ENCODE assay signal across 9 cellular contexts in the genomic region with DNA sequence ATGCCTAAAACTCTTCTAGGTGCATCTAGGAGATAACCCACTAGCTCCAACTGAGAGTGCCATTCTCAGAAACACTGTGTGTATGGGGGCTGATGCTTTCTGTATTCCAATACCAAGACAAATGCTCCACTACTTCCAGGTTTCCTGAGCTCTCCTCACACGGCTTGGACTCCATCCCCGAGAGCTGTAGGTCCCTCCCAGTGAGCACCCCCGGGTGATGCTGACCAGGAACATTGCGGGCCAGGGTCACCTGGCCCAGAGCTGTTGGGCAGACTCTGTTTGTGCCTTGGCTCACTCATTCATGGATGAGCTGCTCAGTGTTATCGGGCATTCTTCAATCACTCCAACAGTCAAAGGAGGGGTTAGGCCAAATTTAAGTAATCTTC. TPM values are rescaled to one million over a fixed set of nuclear protein-coding genes. Genes with fewer than 3 reads are reported as not detected.
A peak's percentile ranks its signal among the peaks of the same experiment; 100 is the strongest.
DNase-seq lines count a peak whose midpoint lies in the region; ATAC-seq and TF ChIP-seq lines count a peak whose summit lies in the region.
"Had no signal": no experiment of that assay in that cellular context is flagged by ENCODE, and none has a peak within 500 bp of the region (broad histone marks: within the 10 kb centered on the region; RNA-seq: fewer than 3 reads in every experiment).

No MANE protein-coding gene starts in this region.

- no peaks in the 10 kb centered on the region for H3K9me3 ChIP-seq in PC-3 (ENCODE audit: low read length)

- H3K27me3 ChIP-seq in PC-3 (ENCODE audit: low read length) (no peaks in the 10 kb centered on the region), dorsolateral prefrontal cortex (no peaks in the 10 kb centered on the region)

- peak overlapping the region in 1 of 3 experiments; percentile 37 for H3K4me3 Mint-ChIP-seq in nephron

- H3K4me1 ChIP-seq in PC-3 (ENCODE audit: insufficient read depth, low read length): peaks cover 75% of the 10 kb centered on the region
- H3K4me1 ChIP-seq in urinary bladder (ENCODE audit: insufficient read depth): no peaks in the 10 kb centered on the region

- H3K27me3 Mint-ChIP-seq in nephron (ENCODE audit: low read depth): no peaks in the 10 kb centered on the region

- H3K4me3 ChIP-seq in PC-3 (ENCODE audit: low read length) (peak overlapping the region; percentile 33; the same call in 1 of the 2 replicates), dorsolateral prefrontal cortex (peak overlapping the region in 2 of 59 donors; percentile 10 to 63), urinary bladder (ENCODE audit: low read depth, low read length) (no peak overlapping the region)

- POLR2A ChIA-PET in PC-3 (lab: Charles Lee; ENCODE audit: unreplicated experiment): interaction anchor here (0.9 to 1.5 kb wide), 7 partner anchors 12 to 88 kb away, joined by 3 to 12 read pairs (median 4); no protein-coding TSS in a partner anchor

- TF ChIP-seq CTCF in PC-3 (conservative IDR thresholded peaks at IDR 0.05; ENCODE audit: low read depth, low read length): no peak
- TF ChIP-seq CTCF in dorsolateral prefrontal cortex (IDR thresholded peaks at IDR 0.05 in 54 of 56, conservative IDR thresholded peaks at IDR 0.05 in 2 of 56; ENCODE audit: low read depth in 1 of 56, partially characterized antibody in 56 of 56): no peak
- TF ChIP-seq CTCF in nephron (IDR thresholded peaks at IDR 0.05; ENCODE audit: unreplicated experiment in 3 of 3): no peak

- H3K9me3 Mint-ChIP-seq in nephron: no peaks in the 10 kb centered on the region

- H3K27ac Mint-ChIP-seq in nephron: peak overlapping the region; percentile 45 to 90 (median 79)

- no peak; the same call in 1 of the 2 replicates for ATAC-seq in PC-3

- no peaks in the 10 kb centered on the region for H3K36me3 ChIP-seq in PC-3 (ENCODE audit: low read depth, low read length)
- no peaks in the 10 kb centered on the region for H3K36me3 ChIP-seq in urinary bladder (ENCODE audit: insufficient read depth)

- no peak for DNase-seq in PC-3
- DNase-seq in dorsolateral prefrontal cortex: no peak
- no peak for DNase-seq in DMS153 treated with DMSO at 0.1 percent for 48 hours (lab: John Stamatoyannopoulos, UW; ENCODE audit: unreplicated experiment)
- DNase-seq in activated naive CD4-positive, alpha-beta T cell treated with anti-CD3 and anti-CD28 coated beads, Interleukin-2, amount 50 U/mL, for 16 hours: no peak
- DNase-seq in SK-N-DZ (ENCODE audit: low spot score): no peak
- DNase-seq: hippocampal formation, NCI-H1105 had no signal

- H3K36me3 Mint-ChIP-seq in nephron (ENCODE audit: low read depth): no peaks in the 10 kb centered on the region

- H4K20me1 ChIP-seq in PC-3 (ENCODE audit: low read length): no peaks in the 10 kb centered on the region

- H3K4me2 ChIP-seq in PC-3 (ENCODE audit: low read length): peak overlapping the region; percentile 75

- intact Hi-C loops in PC-3 (cut with micrococcal nuclease) (loop anchor here (1.0 to 2.0 kb wide), 7 partner anchors 13 to 73 kb away; no protein-coding TSS in a partner anchor), dorsolateral prefrontal cortex (cut with DNase I) (loop anchor here in 1 of 2 donors (5.0 kb wide), 1 partner anchor 36 kb away; no protein-coding TSS in a partner anchor)

- no peak overlapping the region for H2AFZ ChIP-seq in PC-3 (ENCODE audit: low read length)

- CTCF ChIA-PET in PC-3 (lab: Charles Lee): interaction anchor here (0.6 to 3.1 kb wide), 9 partner anchors 13 to 97 kb away, joined by 4 to 25 read pairs (median 6); a partner anchor contains a TSS

- H3K79me2 ChIP-seq in PC-3 (ENCODE audit: low read length): peaks cover 82% of the 10 kb centered on the region

- no peaks in the 10 kb centered on the region for H3K9me2 ChIP-seq in PC-3 (replicated peaks; ENCODE audit: low read length)

- H3K27ac ChIP-seq in PC-3 (ENCODE audit: low read length): peak overlapping the region; percentile 98
- peak overlapping the region; percentile 40 to 100 (median 92) for H3K27ac ChIP-seq in dorsolateral prefrontal cortex
- peak overlapping the region; percentile 75 for H3K27ac ChIP-seq in urinary bladder (ENCODE audit: low read depth)

- H3K4me1 Mint-ChIP-seq in nephron: peaks cover 72% of the 10 kb centered on the region

- 44% methylated on average over 5 of the region's 5 CpGs for WGBS in urinary bladder

- H3F3A ChIP-seq in PC-3 (ENCODE audit: low read length, unreplicated experiment): peaks cover 18% of the 10 kb centered on the region

- BruUV-seq in PC-3 (replicated peaks; lab: Mats Ljungman, UMichigan): TSS peak; percentile 18

- H3K9ac ChIP-seq in PC-3 (ENCODE audit: low read length): peak overlapping the region; percentile 72

RNA-seq across cellular contexts. Expression of a gene that starts 7.0 kb away (rescaled TPM):
- total RNA-seq in PC-3 (2014; rRNA removed) (31.6 and 53.4 TPM in 2 replicates), dorsolateral prefrontal cortex (100 to 1,000 TPM in 1 of 120 experiments, 10 to 100 TPM in 119; 17.3 to 105 (median 33.6) TPM), urinary bladder (14.9 TPM)
- 57.1 TPM for polyA plus RNA-seq in urinary bladder
- polyA plus RNA-seq in SK-N-DZ (2014; cell fraction: cytosol; rRNA removed): 10.0 and 12.3 TPM in 2 replicates
- polyA plus RNA-seq in SK-N-DZ (2014; cell fraction: nucleus; rRNA removed): 40.2 TPM in 2 replicates

RNA-seq across cellular contexts. Expression of a gene that starts 39.9 kb away (rescaled TPM):
- total RNA-seq in PC-3 (2014; rRNA removed) (70.1 and 78.1 TPM in 2 replicates), dorsolateral prefrontal cortex (100 to 1,000 TPM in 1 of 120 experiments, 10 to 100 TPM in 119; 29.6 to 117 (median 50.6) TPM), urinary bladder (84.5 TPM)
- polyA plus RNA-seq in urinary bladder: 58.7 TPM
- polyA plus RNA-seq in SK-N-DZ (2014; cell fraction: cytosol; rRNA removed): 51.3 and 65.9 TPM in 2 replicates
- 40.5 and 41.9 TPM in 2 replicates for polyA plus RNA-seq in SK-N-DZ (2014; cell fraction: nucleus; rRNA removed)

RNA-seq across cellular contexts. Expression of a gene that starts 58.9 kb away (rescaled TPM):
- 325 and 342 TPM in 2 replicates for total RNA-seq in PC-3 (2014; rRNA removed)
- 100 to 1,000 TPM; 111 to 191 (median 137) TPM for total RNA-seq in dorsolateral prefrontal cortex
- 317 TPM for total RNA-seq in urinary bladder
- polyA plus RNA-seq in urinary bladder: 122 TPM
- 480 and 539 TPM in 2 replicates for polyA plus RNA-seq in SK-N-DZ (2014; cell fraction: cytosol; rRNA removed)
- polyA plus RNA-seq in SK-N-DZ (2014; cell fraction: nucleus; rRNA removed): 1,112 and 1,249 TPM in 2 replicates
